In the genomic region with DNA sequence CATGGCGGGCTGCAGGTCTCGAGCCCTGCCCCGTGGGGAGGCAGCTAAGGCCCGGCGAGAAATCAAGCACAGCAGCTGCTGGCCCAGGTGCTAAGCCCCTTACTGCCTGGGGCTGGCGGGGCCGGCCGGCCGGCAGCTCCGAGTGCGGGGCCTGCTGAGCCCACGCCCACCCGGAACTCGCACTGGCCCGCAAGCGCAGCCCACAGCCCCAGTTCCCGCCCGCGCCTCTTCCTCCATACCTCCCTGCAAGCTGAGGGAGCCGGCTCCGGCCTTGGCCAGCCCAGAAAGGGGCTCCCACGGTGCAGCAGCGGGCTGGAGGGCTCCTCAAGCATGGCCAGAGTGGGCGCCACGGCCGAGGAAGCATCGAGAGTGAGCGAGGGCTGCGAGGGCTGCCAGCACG, we compare ENCODE assay signal across 6 cellular contexts.
DNase-seq lines count a peak whose midpoint lies in the region; ATAC-seq, FAIRE-seq and TF ChIP-seq lines count a peak whose summit lies in the region.
"Not testable (repeated sequence)": the region's sequence is repeated elsewhere in the genome, so short reads cannot be mapped to it uniquely, and the experiment has no call there.

No MANE protein-coding gene starts in this region.

- H3K27me3 Mint-ChIP-seq in glutamatergic neuron (ENCODE audit: unreplicated experiment); osteocyte (ENCODE audit: unreplicated experiment): not testable (repeated sequence)

- intact Hi-C loops in left ventricle myocardium superior (cut with micrococcal nuclease); HepG2 (cut with micrococcal nuclease; ENCODE audit: unreplicated experiment); spleen (cut with DNase I; ENCODE audit: low total_unique reads): not testable (repeated sequence)

- not testable (repeated sequence) for H3K36me3 Mint-ChIP-seq in glutamatergic neuron (ENCODE audit: unreplicated experiment); osteocyte (ENCODE audit: unreplicated experiment)

- H3K9ac ChIP-seq in HepG2 (ENCODE audit: insufficient read depth, low read depth, low read length): not testable (repeated sequence)

- in situ Hi-C loops in HepG2 (cut with HindIII; ENCODE audit: extremely low pct_ligation_motif_present, low pct_unique_long_range_greater_than_20kb): not testable (repeated sequence)

- DNase-seq in UCSD-AML1 (lab: John Stamatoyannopoulos, UW; ENCODE audit: unreplicated experiment) (peak; percentile 4), glutamatergic neuron (peak; percentile 8), left ventricle myocardium superior (peak; percentile 17), osteocyte (ENCODE audit: extremely low spot score, unreplicated experiment) (peak; percentile 77), spleen (peak; percentile 61)
- DNase-seq in HepG2 (ENCODE audit: low spot score): not testable (repeated sequence)

- H3K36me3 ChIP-seq in HepG2 (replicated peaks in 1 of 2; ENCODE audit: control insufficient read depth in 1 of 2, insufficient read depth in 2 of 2, low read length in 2 of 2); spleen: not testable (repeated sequence)

- H3K4me3 ChIP-seq in HepG2 (replicated peaks in 1 of 3; ENCODE audit: insufficient read depth in 1 of 3, low read depth in 2 of 3, low read length in 3 of 3); spleen: not testable (repeated sequence)

- not testable (repeated sequence) for H3K4me1 Mint-ChIP-seq in glutamatergic neuron (ENCODE audit: low read depth, unreplicated experiment); osteocyte (ENCODE audit: unreplicated experiment)

- WGBS in HepG2 (ENCODE audit: low lambda C conversion rate): 15% methylated on average over 15 of the region's 30 CpGs
- 82 to 88% (median 86%) methylated on average over 23 to 30 of the region's 30 CpGs for WGBS in spleen, 5 donors

- not testable (repeated sequence) for TF ChIP-seq POLR2A in HepG2 (IDR thresholded peaks at IDR 0.05; ENCODE audit: insufficient read depth in 1 of 2, low read depth in 2 of 2, low read length in 2 of 2); spleen (IDR thresholded peaks at IDR 0.05)

- not testable (repeated sequence) for H3K9me3 ChIP-seq in HepG2 (ENCODE audit: low read length); spleen

- not testable (repeated sequence) for TF ChIP-seq RAD21 in HepG2 (CRISPR knock-in tag; IDR thresholded peaks at IDR 0.05)

- not testable (repeated sequence) for FAIRE-seq in HepG2 (lab: Jason Lieb, UNC)

- not testable (repeated sequence) for H3K79me2 ChIP-seq in HepG2 (ENCODE audit: insufficient read depth, low read length)

- not testable (repeated sequence) for TF ChIP-seq CTCF in glutamatergic neuron (IDR thresholded peaks at IDR 0.05; ENCODE audit: partially characterized antibody, unreplicated experiment); HepG2 (CRISPR knock-in tag; IDR thresholded peaks at IDR 0.05); osteocyte (IDR thresholded peaks at IDR 0.05); spleen (IDR thresholded peaks at IDR 0.05 in 8 of 11, conservative IDR thresholded peaks at IDR 0.05 in 3 of 11)

- not testable (repeated sequence) for H3K9me3 Mint-ChIP-seq in glutamatergic neuron (ENCODE audit: unreplicated experiment); osteocyte (ENCODE audit: unreplicated experiment)

- POLR2A ChIA-PET in HepG2 (lab: Yijun Ruan, JAX): not testable (repeated sequence)

- not testable (repeated sequence) for H3K27ac Mint-ChIP-seq in glutamatergic neuron (ENCODE audit: unreplicated experiment); osteocyte (ENCODE audit: unreplicated experiment)

- H3K4me2 ChIP-seq in HepG2 (ENCODE audit: low read depth, low read length): not testable (repeated sequence)

- not testable (repeated sequence) for H3K27ac ChIP-seq in HepG2 (ENCODE audit: extremely low read length, insufficient read depth, low read length); spleen

- H3K4me1 ChIP-seq in HepG2 (ENCODE audit: insufficient read depth, low read length); spleen: not testable (repeated sequence)

- not testable (repeated sequence) for TF ChIP-seq EP300 in HepG2 (IDR thresholded peaks at IDR 0.05; ENCODE audit: low read depth in 2 of 2, low read length in 2 of 2); HepG2 (CRISPR knock-in tag; IDR thresholded peaks at IDR 0.05; ENCODE audit: borderline replicate concordance)

- not testable (repeated sequence) for H4K20me1 ChIP-seq in HepG2 (ENCODE audit: insufficient read depth, low read length)

- ATAC-seq in left ventricle myocardium superior: not testable (repeated sequence)
- ATAC-seq in HepG2: peak; percentile 40; the same call in 2 of the 3 replicates

- H2AFZ ChIP-seq in HepG2 (ENCODE audit: low read length): not testable (repeated sequence)

- H3K4me3 Mint-ChIP-seq in glutamatergic neuron (ENCODE audit: unreplicated experiment); osteocyte (ENCODE audit: unreplicated experiment): not testable (repeated sequence)

- not testable (repeated sequence) for BruUV-seq in HepG2 (replicated peaks; lab: Mats Ljungman, UMichigan)

- CTCF ChIA-PET in HepG2 (lab: Yijun Ruan, JAX; ENCODE audit: low intra/inter-chr PET ratio, low total read pairs): not testable (repeated sequence)

- not testable (repeated sequence) for H3K27me3 ChIP-seq in HepG2 (ENCODE audit: control insufficient read depth in 1 of 2, insufficient read depth in 2 of 2, low read length in 2 of 2); spleen (replicated peaks in 1 of 7)

TF ChIP-seq in HepG2, 621 proteins besides CTCF, POLR2A, EP300 and RAD21:
- TF ChIP-seq HNRNPK (IDR thresholded peaks at IDR 0.05; ENCODE audit: low read depth, low read length, poor library complexity, severe bottlenecking): peak; percentile 70
